Comparison of ENCODE assay signal across 9 cellular contexts in the genomic region with DNA sequence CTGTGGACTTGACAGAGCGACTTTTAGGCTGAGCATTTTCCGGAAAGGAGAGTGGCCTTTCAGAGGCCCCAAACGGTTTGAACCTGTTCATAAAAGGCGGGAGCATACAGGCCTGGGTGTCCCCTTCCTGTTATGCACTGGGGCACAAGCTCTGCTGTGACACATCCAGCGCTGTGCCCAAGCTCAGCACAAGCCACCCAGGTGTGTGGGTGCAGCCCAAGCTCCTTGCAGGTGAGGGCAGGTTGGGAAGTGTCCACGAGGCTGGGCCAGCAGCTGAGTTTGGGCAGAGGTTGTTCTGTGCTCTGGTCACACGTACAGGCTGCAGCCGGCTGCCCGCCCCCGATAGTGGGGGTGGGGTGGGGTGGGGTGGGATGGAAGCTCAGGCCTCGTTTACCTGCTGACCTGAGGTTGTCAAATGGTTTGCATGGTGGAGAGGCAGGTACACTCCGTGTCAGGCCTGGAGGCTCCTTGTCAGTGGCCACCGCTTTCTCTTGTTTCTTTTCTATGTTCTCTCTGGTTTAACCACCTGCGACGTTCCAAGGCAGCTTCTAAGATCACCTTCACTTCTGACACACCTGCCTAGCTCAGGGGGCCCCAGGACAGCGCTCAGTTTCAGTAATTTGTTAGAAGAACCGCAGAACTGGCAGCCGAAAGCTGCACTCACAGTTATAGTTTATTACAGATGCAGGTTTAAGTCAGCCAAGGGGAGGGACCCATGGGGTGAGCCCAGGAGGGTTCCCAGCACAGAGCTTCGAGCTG.
DNase-seq lines count a peak whose midpoint lies in the region; ATAC-seq and TF ChIP-seq lines count a peak whose summit lies in the region.
"Had no signal": no experiment of that assay in that cellular context is flagged by ENCODE, and none has a peak within 500 bp of the region (broad histone marks: within the 10 kb centered on the region; RNA-seq: fewer than 3 reads in every experiment).

No MANE protein-coding gene starts in this region.

- intact Hi-C loops in dendritic cell treated with granulocyte-macrophage colony-stimulating factor and Interleukin-4, amounts not matched to agents 40 ng/mL and 50 ng/mL, for 4 days (cut with micrococcal nuclease): loop anchor here (10.0 kb wide), 1 partner anchor 308 kb away; the partner anchor contains the start of gene GSE1

- H3K4me1 Mint-ChIP-seq in activated CD8-positive, alpha-beta memory T cell treated with anti-CD3 and anti-CD28 coated beads, Interleukin-2, amount 10 ng/mL, durations not matched to agents 7 days and 5 days: peaks cover 60% of the 10 kb centered on the region
- H3K4me1 Mint-ChIP-seq in dendritic cell treated with granulocyte-macrophage colony-stimulating factor and Interleukin-4, amounts not matched to agents 40 ng/mL and 50 ng/mL, for 4 days (ENCODE audit: low read depth): peaks cover 81% of the 10 kb centered on the region
- peaks cover 89% of the 10 kb centered on the region for H3K4me1 Mint-ChIP-seq in stimulated activated naive CD8-positive, alpha-beta T cell treated with anti-CD3 and anti-CD28 coated beads, Interleukin-15, amount 100 ng/mL, for 72 hours
- H3K4me1 Mint-ChIP-seq in natural killer cell treated with Interleukin-12 subunit alpha and Interleukin-12 subunit beta and Interleukin-15 and Interleukin-18, amount 100 ng/mL, for 72 hours (ENCODE audit: low read depth in 2 of 2): peaks cover 10 to 17% of the 10 kb centered on the region in 2 donors

- peak overlapping the region; percentile 88 for H3K27ac ChIP-seq in OCI-LY1 (ENCODE audit: low read depth, low read length, poor library complexity, severe bottlenecking)

- no peak overlapping the region; the same call in 1 of the 2 replicates for H3K9ac ChIP-seq in OCI-LY1 (ENCODE audit: low read length)

- no peaks in the 10 kb centered on the region for H3K36me3 Mint-ChIP-seq in activated CD8-positive, alpha-beta memory T cell treated with anti-CD3 and anti-CD28 coated beads, Interleukin-2, amount 10 ng/mL, durations not matched to agents 7 days and 5 days
- no peaks in the 10 kb centered on the region for H3K36me3 Mint-ChIP-seq in dendritic cell treated with granulocyte-macrophage colony-stimulating factor and Interleukin-4, amounts not matched to agents 40 ng/mL and 50 ng/mL, for 4 days (ENCODE audit: low read depth)
- H3K36me3 Mint-ChIP-seq in natural killer cell treated with Interleukin-12 subunit alpha and Interleukin-12 subunit beta and Interleukin-15 and Interleukin-18, amount 100 ng/mL, for 72 hours: no peaks in the 10 kb centered on the region

- no peaks in the 10 kb centered on the region for H3K9me3 Mint-ChIP-seq in activated CD8-positive, alpha-beta memory T cell treated with anti-CD3 and anti-CD28 coated beads, Interleukin-2, amount 10 ng/mL, durations not matched to agents 7 days and 5 days (ENCODE audit: low read depth)
- H3K9me3 Mint-ChIP-seq in dendritic cell treated with granulocyte-macrophage colony-stimulating factor and Interleukin-4, amounts not matched to agents 40 ng/mL and 50 ng/mL, for 4 days: no peaks in the 10 kb centered on the region
- no peaks in the 10 kb centered on the region for H3K9me3 Mint-ChIP-seq in stimulated activated naive CD8-positive, alpha-beta T cell treated with anti-CD3 and anti-CD28 coated beads, Interleukin-15, amount 100 ng/mL, for 72 hours
- H3K9me3 Mint-ChIP-seq in natural killer cell treated with Interleukin-12 subunit alpha and Interleukin-12 subunit beta and Interleukin-15 and Interleukin-18, amount 100 ng/mL, for 72 hours: no peaks in the 10 kb centered on the region

- no peak for TF ChIP-seq POLR2A in GM18505 (IDR thresholded peaks at IDR 0.05; ENCODE audit: borderline replicate concordance, extremely low read depth, insufficient read depth, insufficient read length)

- ATAC-seq in activated CD8-positive, alpha-beta memory T cell treated with anti-CD3 and anti-CD28 coated beads, Interleukin-2, amount 10 ng/mL, durations not matched to agents 7 days and 5 days: no peak
- ATAC-seq in stimulated activated naive CD8-positive, alpha-beta T cell treated with anti-CD3 and anti-CD28 coated beads, Interleukin-15, amount 100 ng/mL, for 72 hours: peak; percentile 2
- ATAC-seq in natural killer cell treated with Interleukin-12 subunit alpha and Interleukin-12 subunit beta and Interleukin-15 and Interleukin-18, amount 100 ng/mL, for 72 hours: no peak
- ATAC-seq in GM18505 (IDR thresholded peaks at IDR 0.05; ENCODE audit: unreplicated experiment): no peak
- ATAC-seq in SK-N-SH treated with all-trans-retinoic acid at 6 μM for 48 hours: no peak

- no peaks in the 10 kb centered on the region for H3K9me3 ChIP-seq in OCI-LY1 (ENCODE audit: low read length)

- peaks cover 4% of the 10 kb centered on the region for H3K27me3 Mint-ChIP-seq in activated CD8-positive, alpha-beta memory T cell treated with anti-CD3 and anti-CD28 coated beads, Interleukin-2, amount 10 ng/mL, durations not matched to agents 7 days and 5 days
- H3K27me3 Mint-ChIP-seq in dendritic cell treated with granulocyte-macrophage colony-stimulating factor and Interleukin-4, amounts not matched to agents 40 ng/mL and 50 ng/mL, for 4 days: peaks cover 34% of the 10 kb centered on the region
- H3K27me3 Mint-ChIP-seq in stimulated activated naive CD8-positive, alpha-beta T cell treated with anti-CD3 and anti-CD28 coated beads, Interleukin-15, amount 100 ng/mL, for 72 hours: no peaks in the 10 kb centered on the region
- peaks cover under 1 to 10% of the 10 kb centered on the region in 2 donors for H3K27me3 Mint-ChIP-seq in natural killer cell treated with Interleukin-12 subunit alpha and Interleukin-12 subunit beta and Interleukin-15 and Interleukin-18, amount 100 ng/mL, for 72 hours

- DNase-seq in activated CD8-positive, alpha-beta memory T cell treated with anti-CD3 and anti-CD28 coated beads, Interleukin-2, amount 10 ng/mL, durations not matched to agents 7 days and 5 days: no peak
- no peak for DNase-seq in activated CD8-positive, alpha-beta memory T cell treated with anti-CD3 and anti-CD28 coated beads for 24 hours
- DNase-seq in stimulated activated naive CD8-positive, alpha-beta T cell treated with anti-CD3 and anti-CD28 coated beads, Interleukin-15, amount 100 ng/mL, for 72 hours: no peak
- no peak for DNase-seq in natural killer cell treated with Interleukin-12 subunit alpha and Interleukin-12 subunit beta and Interleukin-15 and Interleukin-18, amount 100 ng/mL, for 72 hours (ENCODE audit: low spot score)
- DNase-seq: cortex of kidney had no signal

- H3F3A ChIP-seq in OCI-LY1 (ENCODE audit: insufficient read depth, low read length): no peaks in the 10 kb centered on the region

- H3K36me3 ChIP-seq in OCI-LY1 (ENCODE audit: insufficient read depth, low read length): no peaks in the 10 kb centered on the region

- H3K27me3 ChIP-seq in OCI-LY1 (ENCODE audit: insufficient read depth, low read length): 0 out of 2 replicates have a peak, but pooled peaks cover under 1% of the 10 kb centered on the region

- no peak overlapping the region for H3K4me3 ChIP-seq in OCI-LY1 (ENCODE audit: low read depth, low read length, poor library complexity, severe bottlenecking)

- H3K4me1 ChIP-seq in OCI-LY1 (ENCODE audit: insufficient read depth, low read length, severe bottlenecking): peaks cover 78% of the 10 kb centered on the region

- H4K20me1 ChIP-seq in OCI-LY1 (ENCODE audit: insufficient read depth, low read length): no peaks in the 10 kb centered on the region

- peak overlapping the region; percentile 42; the same call in 1 of the 2 replicates for H3K4me2 ChIP-seq in OCI-LY1 (ENCODE audit: low read length)

- H2AFZ ChIP-seq in OCI-LY1 (ENCODE audit: low read length): no peak overlapping the region

- CTCF ChIA-PET in activated CD8-positive, alpha-beta memory T cell treated with anti-CD3 and anti-CD28 coated beads, Interleukin-2, amount 10 ng/mL, durations not matched to agents 7 days and 5 days (lab: Charles Lee): interaction anchor here (1.0 to 5.8 kb wide), 5 partner anchors 10 to 192 kb away, joined by 3 to 39 read pairs (median 4); no protein-coding TSS in a partner anchor

- peak overlapping the region; percentile 81 for H3K27ac Mint-ChIP-seq in activated CD8-positive, alpha-beta memory T cell treated with anti-CD3 and anti-CD28 coated beads, Interleukin-2, amount 10 ng/mL, durations not matched to agents 7 days and 5 days
- H3K27ac Mint-ChIP-seq in dendritic cell treated with granulocyte-macrophage colony-stimulating factor and Interleukin-4, amounts not matched to agents 40 ng/mL and 50 ng/mL, for 4 days: peak overlapping the region; percentile 69
- peak overlapping the region in 1 of 2 donors; percentile 94 for H3K27ac Mint-ChIP-seq in stimulated activated naive CD8-positive, alpha-beta T cell treated with anti-CD3 and anti-CD28 coated beads, Interleukin-15, amount 100 ng/mL, for 72 hours
- H3K27ac Mint-ChIP-seq in natural killer cell treated with Interleukin-12 subunit alpha and Interleukin-12 subunit beta and Interleukin-15 and Interleukin-18, amount 100 ng/mL, for 72 hours: peak overlapping the region in 1 of 2 donors; percentile 35

- H3K9me2 ChIP-seq in OCI-LY1 (ENCODE audit: low read depth, low read length): no peaks in the 10 kb centered on the region

- H3K79me2 ChIP-seq in OCI-LY1 (ENCODE audit: insufficient read depth, low read length): no peaks in the 10 kb centered on the region

- H3K4me3 Mint-ChIP-seq in activated CD8-positive, alpha-beta memory T cell treated with anti-CD3 and anti-CD28 coated beads, Interleukin-2, amount 10 ng/mL, durations not matched to agents 7 days and 5 days: no peak overlapping the region
- no peak overlapping the region for H3K4me3 Mint-ChIP-seq in dendritic cell treated with granulocyte-macrophage colony-stimulating factor and Interleukin-4, amounts not matched to agents 40 ng/mL and 50 ng/mL, for 4 days
- H3K4me3 Mint-ChIP-seq in stimulated activated naive CD8-positive, alpha-beta T cell treated with anti-CD3 and anti-CD28 coated beads, Interleukin-15, amount 100 ng/mL, for 72 hours: peak overlapping the region in 1 of 2 donors; percentile 52
- H3K4me3 Mint-ChIP-seq in natural killer cell treated with Interleukin-12 subunit alpha and Interleukin-12 subunit beta and Interleukin-15 and Interleukin-18, amount 100 ng/mL, for 72 hours: no peak overlapping the region

- no peak for TF ChIP-seq CTCF in OCI-LY1 (IDR thresholded peaks at IDR 0.05; ENCODE audit: low read length)

TF ChIP-seq in SK-N-SH treated with all-trans-retinoic acid at 6 μM for 48 hours, 23 proteins besides CTCF, POLR2A, EP300 and RAD21 (continues in another document):
- TF ChIP-seq ZFP30 (CRISPR knock-in tag; IDR thresholded peaks at IDR 0.05) (no peak), ZC3H10 (CRISPR knock-in tag; IDR thresholded peaks at IDR 0.05) (no peak)
